ENCODE assay signal across 28 cellular contexts in genomic region chr7:157990878-157991250, GRCh38.
"Had no signal": no experiment of that assay in that cellular context is flagged by ENCODE, and none has a peak within 500 bp of the region (broad histone marks: within the 10 kb centered on the region; RNA-seq: fewer than 3 reads in every experiment).

No MANE protein-coding gene starts in this region.

- H3K27ac Mint-ChIP-seq: activated naive CD8-positive, alpha-beta T cell treated with anti-CD3 and anti-CD28 coated beads for 36 hours; activated T-helper 2 cell treated with anti-CD3 and anti-CD28 coated beads, Interferon-gamma antibody, Interleukin-2, Interleukin-4, amounts not matched to agents 10 μg/mL and 5 μg/mL and 100 μg/mL, durations not matched to agents 14 hours and 24 hours and 36 hours; nephron progenitor cell; stimulated activated effector memory CD8-positive, alpha-beta T cell treated with anti-CD3 and anti-CD28 coated beads, Interleukin-12 subunit alpha, Interleukin-12 subunit beta, amount 100 ng/mL, for 72 hours had no signal

- H3K9me3 Mint-ChIP-seq: activated naive CD8-positive, alpha-beta T cell treated with anti-CD3 and anti-CD28 coated beads for 36 hours; activated T-cell treated with anti-CD3 and anti-CD28 coated beads, Interleukin-2, amount 50 U/mL, for 4 hours; activated T-helper 2 cell treated with anti-CD3 and anti-CD28 coated beads, Interferon-gamma antibody, Interleukin-2, Interleukin-4, amounts not matched to agents 10 μg/mL and 5 μg/mL and 100 μg/mL, durations not matched to agents 14 hours and 24 hours and 36 hours; central memory CD8-positive, alpha-beta T cell; nephron progenitor cell; stimulated activated effector memory CD8-positive, alpha-beta T cell treated with anti-CD3 and anti-CD28 coated beads, Interleukin-12 subunit alpha, Interleukin-12 subunit beta, amount 100 ng/mL, for 72 hours; stimulated activated naive CD8-positive, alpha-beta T cell treated with anti-CD3 and anti-CD28 coated beads, Interleukin-15, amount 100 ng/mL, for 72 hours had no signal

- DNase-seq: activated CD4-positive, alpha-beta T cell treated with anti-CD3 and anti-CD28 coated beads for 4 hours; activated CD4-positive, alpha-beta T cell treated with anti-CD3 and anti-CD28 coated beads, Interleukin-2, amount 50 U/mL, for 48 hours; activated CD4-positive, CD25-positive, alpha-beta regulatory T cell; activated CD8-positive, alpha-beta memory T cell treated with anti-CD3 and anti-CD28 coated beads, Interleukin-2, amount 50 U/mL, for 48 hours; activated naive CD4-positive, alpha-beta T cell; activated naive CD8-positive, alpha-beta T cell treated with anti-CD3 and anti-CD28 coated beads for 36 hours; activated T-cell treated with anti-CD3 and anti-CD28 coated beads, Interleukin-2, amount 50 U/mL, for 4 hours; effector memory CD4-positive, alpha-beta T cell; head of caudate nucleus; hypothalamus; left cardiac atrium; lower lobe of right lung; mesendoderm; nephron progenitor cell; nucleus accumbens; right lobe of liver; stimulated activated CD4-positive, alpha-beta T cell treated with anti-CD3 and anti-CD28 coated beads, Interleukin-2, amount 100 ng/mL, for 24 hours; stimulated activated naive CD8-positive, alpha-beta T cell treated with anti-CD3 and anti-CD28 coated beads, Interleukin-15, amount 100 ng/mL, for 72 hours; T1000; uterus had no signal

- H3K9me3 ChIP-seq: mucosa of descending colon, right lobe of liver, suprapubic skin, uterus had no signal

- H3K4me1 Mint-ChIP-seq: activated naive CD8-positive, alpha-beta T cell treated with anti-CD3 and anti-CD28 coated beads for 36 hours; central memory CD8-positive, alpha-beta T cell; stimulated activated effector memory CD8-positive, alpha-beta T cell treated with anti-CD3 and anti-CD28 coated beads, Interleukin-12 subunit alpha, Interleukin-12 subunit beta, amount 100 ng/mL, for 72 hours; stimulated activated naive CD8-positive, alpha-beta T cell treated with anti-CD3 and anti-CD28 coated beads, Interleukin-15, amount 100 ng/mL, for 72 hours had no signal

- H3K4me3 Mint-ChIP-seq: activated naive CD8-positive, alpha-beta T cell treated with anti-CD3 and anti-CD28 coated beads for 36 hours; activated T-cell treated with anti-CD3 and anti-CD28 coated beads, Interleukin-2, amount 50 U/mL, for 4 hours; central memory CD8-positive, alpha-beta T cell; nephron progenitor cell; stimulated activated effector memory CD8-positive, alpha-beta T cell treated with anti-CD3 and anti-CD28 coated beads, Interleukin-12 subunit alpha, Interleukin-12 subunit beta, amount 100 ng/mL, for 72 hours; stimulated activated naive CD8-positive, alpha-beta T cell treated with anti-CD3 and anti-CD28 coated beads, Interleukin-15, amount 100 ng/mL, for 72 hours had no signal

- H3K27me3 Mint-ChIP-seq: activated naive CD8-positive, alpha-beta T cell treated with anti-CD3 and anti-CD28 coated beads for 36 hours; stimulated activated naive CD8-positive, alpha-beta T cell treated with anti-CD3 and anti-CD28 coated beads, Interleukin-15, amount 100 ng/mL, for 72 hours had no signal

- ATAC-seq: activated T-cell treated with anti-CD3 and anti-CD28 coated beads, Interleukin-2, amount 50 U/mL, for 4 hours; gastroesophageal sphincter; left cardiac atrium; stimulated activated naive CD8-positive, alpha-beta T cell treated with anti-CD3 and anti-CD28 coated beads, Interleukin-15, amount 100 ng/mL, for 72 hours had no signal

- H3K4me3 ChIP-seq: gastroesophageal sphincter, lower lobe of right lung, mucosa of descending colon, right lobe of liver, skin epidermis, suprapubic skin, tibial nerve, uterus had no signal

- H3K36me3 Mint-ChIP-seq: activated naive CD8-positive, alpha-beta T cell treated with anti-CD3 and anti-CD28 coated beads for 36 hours; stimulated activated effector memory CD8-positive, alpha-beta T cell treated with anti-CD3 and anti-CD28 coated beads, Interleukin-12 subunit alpha, Interleukin-12 subunit beta, amount 100 ng/mL, for 72 hours had no signal
